ENCODE assay signal across 1 cellular context in the genomic region with DNA sequence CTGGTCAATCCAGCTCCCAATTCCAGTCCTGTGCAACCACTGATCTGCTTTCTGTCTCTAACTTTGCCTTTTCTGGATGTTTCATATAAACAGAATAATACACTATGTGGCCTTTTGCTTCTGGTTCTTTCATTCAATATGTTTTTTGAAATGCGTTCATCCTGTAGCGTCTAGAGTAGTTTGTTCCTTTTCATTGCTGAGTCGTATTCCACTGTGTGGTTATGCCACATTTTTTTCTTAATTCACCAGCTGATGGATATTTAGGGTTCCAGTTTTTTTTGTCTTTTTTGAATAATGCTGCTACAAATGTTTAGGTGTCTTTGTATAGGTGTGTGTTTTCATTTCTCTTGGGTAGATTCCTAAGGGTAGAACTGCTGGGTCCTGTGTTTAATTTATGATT.
TF ChIP-seq lines count a peak whose summit lies in the region.

No MANE protein-coding gene starts in this region.

TF ChIP-seq in K562, 482 proteins besides CTCF, POLR2A, EP300 and RAD21:
- TF ChIP-seq ZNF146 (CRISPR knock-in tag; IDR thresholded peaks at IDR 0.05; ENCODE audit: unreplicated experiment) (peak; percentile 89), ZZZ3 (IDR thresholded peaks at IDR 0.05) (no peak)
